15 cellular contexts compared by ENCODE assay signal in the genomic region with DNA sequence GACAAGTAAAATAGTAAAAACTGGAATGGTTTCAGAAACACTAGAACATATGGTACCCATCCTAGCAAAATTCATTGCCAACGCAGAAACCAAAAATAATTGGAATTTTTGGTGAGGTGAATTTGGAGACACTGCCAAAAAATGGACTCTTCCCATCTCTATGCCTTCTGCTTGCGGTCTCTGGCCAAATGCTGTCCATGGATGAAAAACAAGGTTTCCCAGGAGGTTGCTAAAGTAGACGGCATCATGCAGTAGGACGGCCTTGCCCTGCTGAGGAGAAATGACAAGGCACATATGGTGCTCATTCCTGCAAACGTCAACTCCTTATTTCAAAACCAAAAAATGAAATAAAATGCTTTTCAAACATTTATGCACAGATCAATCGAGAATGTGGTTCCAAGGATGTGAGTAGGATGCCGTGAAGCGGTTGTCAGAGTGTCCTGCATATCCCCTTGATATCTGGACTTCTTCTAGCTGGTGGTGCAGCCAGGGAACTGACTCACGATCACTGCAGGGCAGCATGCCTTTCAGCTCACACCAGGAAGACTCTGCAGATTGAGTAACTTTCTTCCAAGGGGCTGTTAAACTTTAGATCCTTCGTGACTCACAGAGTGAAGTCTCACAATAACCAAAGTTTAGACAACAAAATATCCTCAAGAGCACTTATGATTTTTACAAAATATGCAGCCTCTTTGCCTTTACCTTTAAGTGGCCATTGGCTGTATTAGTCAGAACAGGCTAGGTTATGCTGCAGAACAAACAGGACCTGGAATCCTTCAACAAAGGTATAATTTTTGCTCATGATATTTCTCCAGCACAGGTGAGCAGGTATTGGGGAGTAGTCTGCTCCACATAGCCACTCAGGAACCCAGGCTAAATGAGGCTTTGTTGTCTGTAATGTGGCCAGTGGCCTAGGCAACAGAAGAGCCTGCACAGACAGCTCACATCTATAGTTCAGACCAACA.
DNase-seq lines count a peak whose midpoint lies in the region; ATAC-seq, FAIRE-seq and TF ChIP-seq lines count a peak whose summit lies in the region.
"Had no signal": no experiment of that assay in that cellular context is flagged by ENCODE, and none has a peak within 500 bp of the region (broad histone marks: within the 10 kb centered on the region; RNA-seq: fewer than 3 reads in every experiment).

No MANE protein-coding gene starts in this region.

- CTCF ChIA-PET in RWPE1 (lab: Yijun Ruan, JAX): no interaction called here
- CTCF ChIA-PET in naive thymus-derived CD4-positive, alpha-beta T cell (lab: Charles Lee): no interaction called here

- no peak overlapping the region for H3K27ac ChIP-seq in RWPE1
- no peak overlapping the region for H3K27ac ChIP-seq in naive thymus-derived CD4-positive, alpha-beta T cell (ENCODE audit: low read depth, low read length)
- H3K27ac ChIP-seq: heart left ventricle, left ventricle myocardium inferior, SK-N-MC had no signal

- H3K36me3 Mint-ChIP-seq in mesothelial cell of epicardium: no peaks in the 10 kb centered on the region
- no peaks in the 10 kb centered on the region for H3K36me3 Mint-ChIP-seq in naive thymus-derived CD4-positive, alpha-beta T cell
- H3K36me3 Mint-ChIP-seq: activated naive CD4-positive, alpha-beta T cell treated with anti-CD3 and anti-CD28 coated beads, Interleukin-2, amount 50 U/mL, for 72 hours had no signal

- POLR2A ChIA-PET in RWPE1 (lab: Yijun Ruan, JAX; ENCODE audit: low non-redundant PET): no interaction called here
- POLR2A ChIA-PET in naive thymus-derived CD4-positive, alpha-beta T cell (lab: Charles Lee): no interaction called here

- DNase-seq in GM03348 (ENCODE audit: low spot score) (peak; percentile 90), RWPE1 (ENCODE audit: low spot score) (peak; percentile 31), epidermal melanocyte (ENCODE audit: insufficient read length, low spot score) (peak; percentile 64), renal cortical epithelial cell (ENCODE audit: low read depth) (peak; percentile 48), mesothelial cell of epicardium (ENCODE audit: low spot score in 2 of 2, unreplicated experiment in 2 of 2) (no peak), urothelium cell line (ENCODE audit: low spot score) (no peak)
- DNase-seq in naive thymus-derived CD4-positive, alpha-beta T cell: no peak
- DNase-seq in stimulated activated CD8-positive, alpha-beta memory T cell treated with anti-CD3 and anti-CD28 coated beads, Interleukin-4, amount 100 ng/mL, for 48 hours: no peak
- DNase-seq: heart left ventricle; left ventricle myocardium inferior; NCI-H2029; NK-92 treated with Interleukin-12 subunit alpha and Interleukin-12 subunit beta, amount 100 ng/mL, for 24 hours had no signal

- H3K27ac Mint-ChIP-seq in mesothelial cell of epicardium: no peak overlapping the region
- no peak overlapping the region for H3K27ac Mint-ChIP-seq in naive thymus-derived CD4-positive, alpha-beta T cell
- H3K27ac Mint-ChIP-seq: activated naive CD4-positive, alpha-beta T cell treated with anti-CD3 and anti-CD28 coated beads, Interleukin-2, amount 50 U/mL, for 72 hours had no signal

- no peak overlapping the region for H3K4me3 Mint-ChIP-seq in mesothelial cell of epicardium
- H3K4me3 Mint-ChIP-seq in naive thymus-derived CD4-positive, alpha-beta T cell: no peak overlapping the region
- H3K4me3 Mint-ChIP-seq: neural crest cell had no signal

- FAIRE-seq in urothelium cell line (lab: Jason Lieb, UNC): no peak

- H3K9me3 ChIP-seq in naive thymus-derived CD4-positive, alpha-beta T cell (ENCODE audit: control insufficient read depth in 2 of 3, low read length in 3 of 3): no peaks in the 10 kb centered on the region

- no peak for ATAC-seq in naive thymus-derived CD4-positive, alpha-beta T cell
- ATAC-seq: activated naive CD4-positive, alpha-beta T cell treated with anti-CD3 and anti-CD28 coated beads, Interleukin-2, amount 50 U/mL, for 72 hours; heart left ventricle had no signal

- TF ChIP-seq CTCF in RWPE1 (conservative IDR thresholded peaks at IDR 0.05; ENCODE audit: low read depth): no peak
- no peak for TF ChIP-seq CTCF in mesothelial cell of epicardium (IDR thresholded peaks at IDR 0.05; ENCODE audit: unreplicated experiment)

- H3K4me1 ChIP-seq in naive thymus-derived CD4-positive, alpha-beta T cell (ENCODE audit: control insufficient read depth in 2 of 2, insufficient read depth in 2 of 2, low read length in 2 of 2): no peaks in the 10 kb centered on the region
- H3K4me1 ChIP-seq: heart left ventricle, left ventricle myocardium inferior had no signal

- intact Hi-C loops in naive thymus-derived CD4-positive, alpha-beta T cell (cut with micrococcal nuclease): no loop called here

- H3K9me3 Mint-ChIP-seq in mesothelial cell of epicardium: peaks cover 4% of the 10 kb centered on the region
- peaks cover 0 to 3% (median 0%) of the 10 kb centered on the region in 11 donors for H3K9me3 Mint-ChIP-seq in naive thymus-derived CD4-positive, alpha-beta T cell
- H3K9me3 Mint-ChIP-seq: activated naive CD4-positive, alpha-beta T cell treated with anti-CD3 and anti-CD28 coated beads, Interleukin-2, amount 50 U/mL, for 72 hours; neural crest cell had no signal

- H3K36me3 ChIP-seq in naive thymus-derived CD4-positive, alpha-beta T cell (ENCODE audit: control insufficient read depth in 2 of 3, insufficient read depth in 3 of 3, low read length in 3 of 3): no peaks in the 10 kb centered on the region
- H3K36me3 ChIP-seq: heart left ventricle, left ventricle myocardium inferior had no signal

- no peak overlapping the region for H3K4me3 ChIP-seq in naive thymus-derived CD4-positive, alpha-beta T cell (ENCODE audit: low read length)
- H3K4me3 ChIP-seq: heart left ventricle, left ventricle myocardium inferior, SK-N-MC had no signal

- peaks cover 20% of the 10 kb centered on the region for H3K4me1 Mint-ChIP-seq in mesothelial cell of epicardium
- peaks cover 0 to 10% (median 3%) of the 10 kb centered on the region in 7 donors for H3K4me1 Mint-ChIP-seq in naive thymus-derived CD4-positive, alpha-beta T cell

- H3K27me3 ChIP-seq in naive thymus-derived CD4-positive, alpha-beta T cell (ENCODE audit: control insufficient read depth in 2 of 2, insufficient read depth in 2 of 2, low read length in 2 of 2): peaks cover 0 to 4% of the 10 kb centered on the region in 2 donors

- H3K27me3 Mint-ChIP-seq in mesothelial cell of epicardium (ENCODE audit: low read depth): no peaks in the 10 kb centered on the region
- peaks cover 0 to 14% (median 1%) of the 10 kb centered on the region in 5 donors for H3K27me3 Mint-ChIP-seq in naive thymus-derived CD4-positive, alpha-beta T cell

Comparison
In these comparisons a context has a peak if more than half of its experiments do, and no peak if none do; other contexts are left out.
1. DNase-seq: peak in GM03348 (single experiment), RWPE1 (single experiment), epidermal melanocyte (single experiment) and renal cortical epithelial cell (single experiment); none in mesothelial cell of epicardium (0 of 2), naive thymus-derived CD4-positive, alpha-beta T cell (0 of 9), stimulated activated CD8-positive, alpha-beta memory T cell treated with anti-CD3 and anti-CD28 coated beads, Interleukin-4, amount 100 ng/mL, for 48 hours (single experiment) and urothelium cell line (single experiment).